Comparison of ENCODE assay signal across 20 cellular contexts in the genomic region with DNA sequence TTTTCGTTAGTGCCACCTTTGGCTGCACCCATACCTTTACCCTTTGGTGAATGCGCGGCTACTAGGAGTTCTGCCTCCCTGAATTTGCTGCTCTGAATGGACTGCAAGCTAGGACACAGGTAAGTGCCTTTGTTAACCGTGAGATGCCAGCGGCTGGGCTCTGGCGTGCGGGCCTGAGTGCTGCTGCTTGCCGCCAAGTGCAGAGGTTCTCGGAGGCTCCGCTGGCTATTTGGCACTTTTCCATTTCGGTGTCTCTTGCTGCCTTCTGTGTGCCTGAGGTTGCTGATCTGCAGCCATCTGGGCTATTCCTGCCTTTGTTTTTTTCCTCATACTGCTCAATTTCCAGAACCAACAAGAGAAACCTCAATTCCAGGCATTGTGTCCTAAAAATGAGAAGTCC. TPM values are rescaled to one million over a fixed set of nuclear protein-coding genes. Genes with fewer than 3 reads are reported as not detected.
A peak's percentile ranks its signal among the peaks of the same experiment; 100 is the strongest.
DNase-seq lines count a peak whose midpoint lies in the region; ATAC-seq and TF ChIP-seq lines count a peak whose summit lies in the region.
"Had no signal": no experiment of that assay in that cellular context is flagged by ENCODE, and none has a peak within 500 bp of the region (broad histone marks: within the 10 kb centered on the region; RNA-seq: fewer than 3 reads in every experiment).

No MANE protein-coding gene starts in this region.

- H3K27me3 Mint-ChIP-seq in activated naive CD4-positive, alpha-beta T cell treated with anti-CD3 and anti-CD28 coated beads, Interleukin-2, amount 10 ng/mL, durations not matched to agents 7 days and 5 days: peaks cover 30% of the 10 kb centered on the region
- peaks cover 3% of the 10 kb centered on the region for H3K27me3 Mint-ChIP-seq in activated naive CD4-positive, alpha-beta T cell treated with anti-CD3 and anti-CD28 coated beads for 36 hours (ENCODE audit: low read depth)
- H3K27me3 Mint-ChIP-seq in activated T-helper 17 cell treated with anti-CD3 and anti-CD28 coated beads, Interleukin-2, amount 50 U/mL, for 72 hours: no peaks in the 10 kb centered on the region
- peaks cover 11% of the 10 kb centered on the region for H3K27me3 Mint-ChIP-seq in HFFc6 (ENCODE audit: insufficient read depth)
- H3K27me3 Mint-ChIP-seq: activated naive CD8-positive, alpha-beta T cell treated with anti-CD3 and anti-CD28 coated beads, Interleukin-2, amount 50 U/mL, for 24 hours had no signal

- DNase-seq in activated naive CD4-positive, alpha-beta T cell treated with anti-CD3 and anti-CD28 coated beads, Interleukin-2, amount 10 ng/mL, durations not matched to agents 7 days and 5 days: no peak
- DNase-seq in activated naive CD4-positive, alpha-beta T cell treated with anti-CD3 and anti-CD28 coated beads for 36 hours: no peak
- DNase-seq in NCI-H2029 (lab: John Stamatoyannopoulos, UW) (peak; percentile 17), HFFc6 (no peak)
- DNase-seq: activated CD4-positive, CD25-positive, alpha-beta regulatory T cell; activated naive CD8-positive, alpha-beta T cell treated with anti-CD3 and anti-CD28 coated beads, Interleukin-2, amount 50 U/mL, for 24 hours; CD4-positive, CD25-positive, alpha-beta regulatory T cell; DMS153; effector CD8-positive, alpha-beta T cell; foreskin melanocyte; immature natural killer cell; NCI-H187 treated with DMSO at 0.1 percent for 48 hours; NCI-H526; nephron progenitor cell had no signal

- intact Hi-C loops in activated naive CD4-positive, alpha-beta T cell treated with anti-CD3 and anti-CD28 coated beads for 36 hours (cut with micrococcal nuclease): no loop called here

- no peaks in the 10 kb centered on the region for H3K36me3 Mint-ChIP-seq in activated naive CD4-positive, alpha-beta T cell treated with anti-CD3 and anti-CD28 coated beads, Interleukin-2, amount 10 ng/mL, durations not matched to agents 7 days and 5 days
- H3K36me3 Mint-ChIP-seq in activated naive CD4-positive, alpha-beta T cell treated with anti-CD3 and anti-CD28 coated beads for 36 hours (ENCODE audit: low read depth): peaks cover 2% of the 10 kb centered on the region
- H3K36me3 Mint-ChIP-seq in activated T-helper 17 cell treated with anti-CD3 and anti-CD28 coated beads, Interleukin-2, amount 50 U/mL, for 72 hours (ENCODE audit: low read depth): peaks cover 4% of the 10 kb centered on the region
- no peaks in the 10 kb centered on the region for H3K36me3 Mint-ChIP-seq in HFFc6 (ENCODE audit: low read depth)
- H3K36me3 Mint-ChIP-seq: CD4-positive, CD25-positive, alpha-beta regulatory T cell; immature natural killer cell had no signal

- H3K4me1 Mint-ChIP-seq in activated naive CD4-positive, alpha-beta T cell treated with anti-CD3 and anti-CD28 coated beads, Interleukin-2, amount 10 ng/mL, durations not matched to agents 7 days and 5 days: peaks cover 56% of the 10 kb centered on the region
- peaks cover 27% of the 10 kb centered on the region for H3K4me1 Mint-ChIP-seq in activated naive CD4-positive, alpha-beta T cell treated with anti-CD3 and anti-CD28 coated beads for 36 hours (ENCODE audit: low read depth)
- H3K4me1 Mint-ChIP-seq in activated T-helper 17 cell treated with anti-CD3 and anti-CD28 coated beads, Interleukin-2, amount 50 U/mL, for 72 hours: peaks cover 18% of the 10 kb centered on the region
- peaks cover 19% of the 10 kb centered on the region for H3K4me1 Mint-ChIP-seq in HFFc6 (ENCODE audit: low read depth)

- no peak overlapping the region for H3K4me3 Mint-ChIP-seq in activated naive CD4-positive, alpha-beta T cell treated with anti-CD3 and anti-CD28 coated beads, Interleukin-2, amount 10 ng/mL, durations not matched to agents 7 days and 5 days
- no peak overlapping the region for H3K4me3 Mint-ChIP-seq in activated naive CD4-positive, alpha-beta T cell treated with anti-CD3 and anti-CD28 coated beads for 36 hours
- H3K4me3 Mint-ChIP-seq in activated T-helper 17 cell treated with anti-CD3 and anti-CD28 coated beads, Interleukin-2, amount 50 U/mL, for 72 hours: peak overlapping the region; percentile 21
- H3K4me3 Mint-ChIP-seq in HFFc6: no peak overlapping the region
- H3K4me3 Mint-ChIP-seq: activated naive CD8-positive, alpha-beta T cell treated with anti-CD3 and anti-CD28 coated beads, Interleukin-2, amount 50 U/mL, for 24 hours; immature natural killer cell; nephron progenitor cell had no signal

- peak overlapping the region; percentile 93 for H3K27ac Mint-ChIP-seq in activated naive CD4-positive, alpha-beta T cell treated with anti-CD3 and anti-CD28 coated beads, Interleukin-2, amount 10 ng/mL, durations not matched to agents 7 days and 5 days
- H3K27ac Mint-ChIP-seq in activated naive CD4-positive, alpha-beta T cell treated with anti-CD3 and anti-CD28 coated beads for 36 hours: no peak overlapping the region
- no peak overlapping the region for H3K27ac Mint-ChIP-seq in activated T-helper 17 cell treated with anti-CD3 and anti-CD28 coated beads, Interleukin-2, amount 50 U/mL, for 72 hours
- no peak overlapping the region for H3K27ac Mint-ChIP-seq in HFFc6
- H3K27ac Mint-ChIP-seq: activated naive CD8-positive, alpha-beta T cell treated with anti-CD3 and anti-CD28 coated beads, Interleukin-2, amount 50 U/mL, for 24 hours; immature natural killer cell; nephron progenitor cell had no signal

- no peak for TF ChIP-seq CTCF in HFFc6 (IDR thresholded peaks at IDR 0.05)

- H3K9me3 Mint-ChIP-seq in activated naive CD4-positive, alpha-beta T cell treated with anti-CD3 and anti-CD28 coated beads, Interleukin-2, amount 10 ng/mL, durations not matched to agents 7 days and 5 days: no peaks in the 10 kb centered on the region
- no peaks in the 10 kb centered on the region for H3K9me3 Mint-ChIP-seq in activated naive CD4-positive, alpha-beta T cell treated with anti-CD3 and anti-CD28 coated beads for 36 hours
- H3K9me3 Mint-ChIP-seq in activated T-helper 17 cell treated with anti-CD3 and anti-CD28 coated beads, Interleukin-2, amount 50 U/mL, for 72 hours: no peaks in the 10 kb centered on the region
- no peaks in the 10 kb centered on the region for H3K9me3 Mint-ChIP-seq in HFFc6
- H3K9me3 Mint-ChIP-seq: activated naive CD8-positive, alpha-beta T cell treated with anti-CD3 and anti-CD28 coated beads, Interleukin-2, amount 50 U/mL, for 24 hours; CD4-positive, CD25-positive, alpha-beta regulatory T cell; immature natural killer cell; nephron progenitor cell had no signal

- ATAC-seq in activated T-helper 17 cell treated with anti-CD3 and anti-CD28 coated beads, Interleukin-2, amount 50 U/mL, for 72 hours (replicated peaks): no peak
- ATAC-seq in GM18511 (IDR thresholded peaks at IDR 0.05; ENCODE audit: unreplicated experiment) (no peak), GM18498 (IDR thresholded peaks at IDR 0.05; ENCODE audit: unreplicated experiment) (no peak)
- ATAC-seq: activated naive CD8-positive, alpha-beta T cell treated with anti-CD3 and anti-CD28 coated beads, Interleukin-2, amount 50 U/mL, for 24 hours; HCT116; pancreas; sciatic nerve had no signal

- CTCF ChIA-PET in activated naive CD4-positive, alpha-beta T cell treated with anti-CD3 and anti-CD28 coated beads, Interleukin-2, amount 10 ng/mL, durations not matched to agents 7 days and 5 days (lab: Charles Lee): interaction anchor here (1.2 to 3.5 kb wide), 4 partner anchors 11 to 165 kb away, joined by 3 to 21 read pairs (median 12); no protein-coding TSS in a partner anchor
- CTCF ChIA-PET in activated naive CD4-positive, alpha-beta T cell treated with anti-CD3 and anti-CD28 coated beads for 36 hours (lab: Charles Lee): interaction anchor here (0.7 to 4.7 kb wide), 3 partner anchors 13 to 164 kb away, joined by 3 to 30 read pairs (median 4); partner anchors contain the start of gene GRPEL1

RNA-seq across cellular contexts. Expression of gene TBC1D14, which starts 4.1 kb away (rescaled TPM):
- 10 to 100 TPM; 23.6 to 24.6 TPM for total RNA-seq in activated naive CD4-positive, alpha-beta T cell treated with anti-CD3 and anti-CD28 coated beads for 36 hours
- 10 to 100 TPM; 44.1 to 63.8 TPM for total RNA-seq in activated T-helper 17 cell treated with anti-CD3 and anti-CD28 coated beads, Interleukin-2, amount 50 U/mL, for 72 hours
- 10 to 100 TPM; 23.3 to 32.5 (median 27.9) TPM for total RNA-seq in HFFc6 (2021; fragmentation: NEBNext Ultra II Directional; extraction: Animal tissue kit (Norgen Biotek cat#: 25700))
